In genomic region chr17:3890893-3891219, GRCh38 we compare ENCODE assay signal across 11 cellular contexts. TPM values are rescaled to one million over a fixed set of nuclear protein-coding genes. Genes with fewer than 3 reads are reported as not detected.
DNase-seq lines count a peak whose midpoint lies in the region; ATAC-seq, FAIRE-seq and TF ChIP-seq lines count a peak whose summit lies in the region.
"Had no signal": no experiment of that assay in that cellular context is flagged by ENCODE, and none has a peak within 500 bp of the region (broad histone marks: within the 10 kb centered on the region; RNA-seq: fewer than 3 reads in every experiment).

No MANE protein-coding gene starts in this region.

- TF ChIP-seq CTCF in activated B cell treated with CpG ODN at 0.5 μM for 24 hours (IDR thresholded peaks at IDR 0.05) (no peak), type B pancreatic cell (conservative IDR thresholded peaks at IDR 0.05) (no peak), foreskin fibroblast (IDR thresholded peaks at IDR 0.05; ENCODE audit: low read depth, low read length) (no peak)

- no peaks in the 10 kb centered on the region for H3K27me3 ChIP-seq in small intestine (ENCODE audit: control insufficient read depth in 2 of 2, insufficient read depth in 2 of 2, low read length in 2 of 2)

- H3K4me3 ChIP-seq in foreskin fibroblast (ENCODE audit: low read depth in 1 of 2, low read length in 2 of 2) (no peak overlapping the region), small intestine (ENCODE audit: low read depth in 1 of 2, low read length in 2 of 2) (no peak overlapping the region)
- H3K4me3 ChIP-seq: lung had no signal

- peak overlapping the region; percentile 79 for H3K4me3 Mint-ChIP-seq in activated naive CD4-positive, alpha-beta T cell treated with anti-CD3 and anti-CD28 coated beads, Interleukin-2, amount 10 ng/mL, durations not matched to agents 7 days and 5 days
- H3K4me3 Mint-ChIP-seq in activated B cell treated with CpG ODN at 0.5 μM for 24 hours (peak overlapping the region; percentile 75), memory B cell (peak overlapping the region; percentile 73), type B pancreatic cell (peak overlapping the region; percentile 88)

- POLR2A ChIA-PET in activated B cell treated with CpG ODN at 0.5 μM for 24 hours (lab: Charles Lee) = interaction anchor here (0.9 to 2.7 kb wide), 6 partner anchors 11 to 44 kb away, joined by 3 to 13 read pairs (median 8); partner anchors contain the start of genes NCBP3 and P2RX1

- no peaks in the 10 kb centered on the region for H3K9me3 Mint-ChIP-seq in activated naive CD4-positive, alpha-beta T cell treated with anti-CD3 and anti-CD28 coated beads, Interleukin-2, amount 10 ng/mL, durations not matched to agents 7 days and 5 days
- H3K9me3 Mint-ChIP-seq in activated B cell treated with CpG ODN at 0.5 μM for 24 hours (no peaks in the 10 kb centered on the region), memory B cell (no peaks in the 10 kb centered on the region), type B pancreatic cell (no peaks in the 10 kb centered on the region)
- H3K9me3 Mint-ChIP-seq: stimulated activated naive CD8-positive, alpha-beta T cell treated with anti-CD3 and anti-CD28 coated beads, Interleukin-15, amount 100 ng/mL, for 72 hours had no signal

- peak overlapping the region in 1 of 2 donors; percentile 48 for H3K27ac ChIP-seq in small intestine (ENCODE audit: low read depth in 1 of 2, low read length in 1 of 2)

- ATAC-seq in activated B cell treated with CpG ODN at 0.5 μM for 24 hours (ENCODE audit: low read depth) (no peak), memory B cell (ENCODE audit: low read depth) (no peak), HG03521 (IDR thresholded peaks at IDR 0.05; ENCODE audit: unreplicated experiment) (no peak)
- ATAC-seq: stimulated activated naive CD8-positive, alpha-beta T cell treated with anti-CD3 and anti-CD28 coated beads, Interleukin-15, amount 100 ng/mL, for 72 hours had no signal

- intact Hi-C loops in activated B cell treated with CpG ODN at 0.5 μM for 24 hours (cut with micrococcal nuclease) = no loop called here

- DNase-seq in activated naive CD4-positive, alpha-beta T cell treated with anti-CD3 and anti-CD28 coated beads, Interleukin-2, amount 10 ng/mL, durations not matched to agents 7 days and 5 days = no peak
- DNase-seq in activated naive CD4-positive, alpha-beta T cell treated with Interleukin-2 at 50 U/mL for 16 hours = no peak
- DNase-seq in activated B cell treated with CpG ODN at 0.5 μM for 24 hours = no peak
- DNase-seq in memory B cell (ENCODE audit: low spot score in 2 of 2) = no peak
- no peak for DNase-seq in type B pancreatic cell (ENCODE audit: extremely low spot score, unreplicated experiment)
- no peak for DNase-seq in foreskin fibroblast
- DNase-seq in small intestine = no peak
- DNase-seq: stimulated activated naive CD8-positive, alpha-beta T cell treated with anti-CD3 and anti-CD28 coated beads, Interleukin-15, amount 100 ng/mL, for 72 hours had no signal

- H3K36me3 Mint-ChIP-seq in activated naive CD4-positive, alpha-beta T cell treated with anti-CD3 and anti-CD28 coated beads, Interleukin-2, amount 10 ng/mL, durations not matched to agents 7 days and 5 days = no peaks in the 10 kb centered on the region
- no peaks in the 10 kb centered on the region for H3K36me3 Mint-ChIP-seq in activated B cell treated with CpG ODN at 0.5 μM for 24 hours (ENCODE audit: low read depth)
- no peaks in the 10 kb centered on the region for H3K36me3 Mint-ChIP-seq in memory B cell
- H3K36me3 Mint-ChIP-seq in type B pancreatic cell = no peaks in the 10 kb centered on the region

- no peaks in the 10 kb centered on the region for H3K9me3 ChIP-seq in small intestine (ENCODE audit: control insufficient read depth, low read depth)

- 63 to 75% (median 73%) methylated on average over 4 of the region's 4 CpGs for WGBS in small intestine, 3 donors

- H3K4me1 ChIP-seq in small intestine (ENCODE audit: control insufficient read depth in 2 of 2, insufficient read depth in 1 of 2, low read depth in 1 of 2, low read length in 1 of 2) = peaks cover 6 to 7% of the 10 kb centered on the region in 2 donors

- no peak for FAIRE-seq in small intestine (lab: Jason Lieb, UNC)

- H3K27me3 Mint-ChIP-seq in activated naive CD4-positive, alpha-beta T cell treated with anti-CD3 and anti-CD28 coated beads, Interleukin-2, amount 10 ng/mL, durations not matched to agents 7 days and 5 days = peaks cover 26% of the 10 kb centered on the region
- H3K27me3 Mint-ChIP-seq in activated B cell treated with CpG ODN at 0.5 μM for 24 hours (no peaks in the 10 kb centered on the region), memory B cell (no peaks in the 10 kb centered on the region), type B pancreatic cell (peaks cover 16% of the 10 kb centered on the region)
- H3K27me3 Mint-ChIP-seq: stimulated activated naive CD8-positive, alpha-beta T cell treated with anti-CD3 and anti-CD28 coated beads, Interleukin-15, amount 100 ng/mL, for 72 hours had no signal

- CTCF ChIA-PET in activated naive CD4-positive, alpha-beta T cell treated with anti-CD3 and anti-CD28 coated beads, Interleukin-2, amount 10 ng/mL, durations not matched to agents 7 days and 5 days (lab: Charles Lee) = interaction anchor here (1.2 kb wide), 1 partner anchor 23 kb away, joined by 3 read pairs; no protein-coding TSS in a partner anchor
- CTCF ChIA-PET in activated B cell treated with CpG ODN at 0.5 μM for 24 hours (lab: Charles Lee) = interaction anchor here (2.0 to 2.8 kb wide), 2 partner anchors 27 to 45 kb away, joined by 4 to 7 read pairs; partner anchors contain the start of gene NCBP3

- peaks cover 54% of the 10 kb centered on the region for H3K4me1 Mint-ChIP-seq in activated naive CD4-positive, alpha-beta T cell treated with anti-CD3 and anti-CD28 coated beads, Interleukin-2, amount 10 ng/mL, durations not matched to agents 7 days and 5 days
- H3K4me1 Mint-ChIP-seq in activated B cell treated with CpG ODN at 0.5 μM for 24 hours (peaks cover 57% of the 10 kb centered on the region), memory B cell (peaks cover 48% of the 10 kb centered on the region), type B pancreatic cell (ENCODE audit: unreplicated experiment) (peaks cover 47% of the 10 kb centered on the region)

- peaks cover 0 to 2% of the 10 kb centered on the region in 2 donors for H3K36me3 ChIP-seq in small intestine (ENCODE audit: control insufficient read depth in 2 of 2, insufficient read depth in 2 of 2, low read length in 2 of 2)

- H3K27ac Mint-ChIP-seq in activated naive CD4-positive, alpha-beta T cell treated with anti-CD3 and anti-CD28 coated beads, Interleukin-2, amount 10 ng/mL, durations not matched to agents 7 days and 5 days = no peak overlapping the region
- H3K27ac Mint-ChIP-seq in activated B cell treated with CpG ODN at 0.5 μM for 24 hours (no peak overlapping the region), memory B cell (peak overlapping the region; percentile 76), type B pancreatic cell (peak overlapping the region; percentile 79)
- H3K27ac Mint-ChIP-seq: stimulated activated naive CD8-positive, alpha-beta T cell treated with anti-CD3 and anti-CD28 coated beads, Interleukin-15, amount 100 ng/mL, for 72 hours had no signal

RNA-seq across cellular contexts. Expression of gene CAMKK1, which starts 2.0 kb away (rescaled TPM):
- 4.3 and 6.1 TPM in 2 replicates for total RNA-seq in activated B cell treated with CpG ODN at 0.5 μM for 24 hours
- 0.83 and 2.7 TPM in 2 replicates for total RNA-seq in type B pancreatic cell (ENCODE audit: low replicate concordance)
- 1 to 10 TPM in 2 of 3 donors, under 1 TPM in 1; 0.22 to 3.9 (median 2.4) TPM for polyA plus RNA-seq in small intestine

RNA-seq across cellular contexts. Expression of gene P2RX1, which starts 25.4 kb away (rescaled TPM):
- 22.0 and 26.0 TPM in 2 replicates for total RNA-seq in activated B cell treated with CpG ODN at 0.5 μM for 24 hours
- total RNA-seq in type B pancreatic cell (ENCODE audit: low replicate concordance) = 0.36 TPM in 1 of 2 replicates, not detected in the other
- polyA plus RNA-seq in small intestine = 1 to 10 TPM in 2 of 3 donors, not detected in 1; 2.2 to 3.2 TPM
- total RNA-seq: H4 had no signal

RNA-seq across cellular contexts. Expression of gene NCBP3, which starts 44.8 kb away (rescaled TPM):
- total RNA-seq in activated B cell treated with CpG ODN at 0.5 μM for 24 hours (49.5 TPM in 2 replicates), type B pancreatic cell (ENCODE audit: low replicate concordance) (54.9 and 58.2 TPM in 2 replicates)
- 10 to 100 TPM; 14.9 to 26.4 (median 15.9) TPM for polyA plus RNA-seq in small intestine

Comparison
In these comparisons a context has a peak if more than half of its experiments do, and no peak if none do; other contexts are left out.
1. H3K27ac Mint-ChIP-seq: peak in memory B cell (single experiment) and type B pancreatic cell (single experiment); none in activated naive CD4-positive, alpha-beta T cell treated with anti-CD3 and anti-CD28 coated beads, Interleukin-2, amount 10 ng/mL, durations not matched to agents 7 days and 5 days (single experiment) and activated B cell treated with CpG ODN at 0.5 μM for 24 hours (single experiment).
2. RNA of gene P2RX1, which starts 25.4 kb away (total RNA-seq): 22.0 to 26.0 TPM in activated B cell treated with CpG ODN at 0.5 μM for 24 hours; 0.36 TPM in type B pancreatic cell; every median in the first group is over 10 times any median in the second.
3. Peak in every context shown above with its lines, with median percentiles within 50 percentile points of each other: H3K4me3 Mint-ChIP-seq.